Comparison of ENCODE assay signal across 30 cellular contexts in the genomic region with DNA sequence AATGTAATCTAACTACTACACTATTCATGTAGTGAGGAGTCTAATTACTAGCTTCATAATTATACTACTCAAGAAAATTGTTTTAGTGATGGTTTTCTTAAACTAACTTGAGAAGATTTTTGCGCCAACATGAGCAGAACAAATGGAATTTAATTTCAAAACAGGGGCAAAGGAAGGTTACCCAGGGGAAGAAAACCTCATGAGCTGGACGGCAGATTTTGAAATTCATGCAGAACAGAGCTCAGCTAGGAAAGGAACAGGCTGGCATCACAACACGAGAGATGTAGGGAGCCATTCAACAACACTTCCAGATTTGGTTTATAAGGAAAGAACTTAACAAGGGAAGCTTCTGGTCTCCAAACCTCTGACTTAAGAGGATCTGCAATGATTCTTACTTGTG.
"Had no signal": no experiment of that assay in that cellular context is flagged by ENCODE, and none has a peak within 500 bp of the region (broad histone marks: within the 10 kb centered on the region; RNA-seq: fewer than 3 reads in every experiment).

No MANE protein-coding gene starts in this region.

- H3K27me3 Mint-ChIP-seq: progenitor cell of endocrine pancreas had no signal

- H3K36me3 ChIP-seq: colonic mucosa, gastroesophageal sphincter, heart left ventricle, neural progenitor cell, right lobe of liver, suprapubic skin, vagina had no signal

- H3K4me3 ChIP-seq: colonic mucosa, gastroesophageal sphincter, heart left ventricle, hepatocyte, neural progenitor cell, right lobe of liver, smooth muscle cell, suprapubic skin, vagina had no signal

- H3K27me3 ChIP-seq: colonic mucosa, foreskin keratinocyte, hepatocyte, neural progenitor cell, right lobe of liver, vagina had no signal

- H3K27ac ChIP-seq: colonic mucosa, epithelial cell of prostate, foreskin keratinocyte, gastroesophageal sphincter, heart left ventricle, hepatocyte, neural progenitor cell, parathyroid adenoma, right lobe of liver, suprapubic skin, vagina had no signal

- H3K4me3 Mint-ChIP-seq: dendritic cell treated with granulocyte-macrophage colony-stimulating factor and Interleukin-4, amounts not matched to agents 40 ng/mL and 50 ng/mL, for 4 days; endodermal cell; naive thymus-derived CD4-positive, alpha-beta T cell; nephron; neural progenitor cell; stimulated activated naive CD8-positive, alpha-beta T cell treated with anti-CD3 and anti-CD28 coated beads, Interleukin-15, amount 100 ng/mL, for 72 hours had no signal

- H3K4me1 ChIP-seq: colonic mucosa, foreskin keratinocyte, gastroesophageal sphincter, heart left ventricle, neural progenitor cell, parathyroid adenoma, right lobe of liver, suprapubic skin, vagina had no signal

- H3K4me1 Mint-ChIP-seq: naive thymus-derived CD4-positive, alpha-beta T cell; stimulated activated naive CD8-positive, alpha-beta T cell treated with anti-CD3 and anti-CD28 coated beads, Interleukin-15, amount 100 ng/mL, for 72 hours had no signal

- H3K9me3 Mint-ChIP-seq: dendritic cell treated with granulocyte-macrophage colony-stimulating factor and Interleukin-4, amounts not matched to agents 40 ng/mL and 50 ng/mL, for 4 days had no signal

- H3K36me3 Mint-ChIP-seq: naive thymus-derived CD4-positive, alpha-beta T cell; neural progenitor cell had no signal

- ATAC-seq: esophagus mucosa; foreskin keratinocyte; gastroesophageal sphincter; heart left ventricle; left lobe of liver; naive thymus-derived CD4-positive, alpha-beta T cell; right lobe of liver; stimulated activated naive CD8-positive, alpha-beta T cell treated with anti-CD3 and anti-CD28 coated beads, Interleukin-15, amount 100 ng/mL, for 72 hours had no signal

- H3K9me3 ChIP-seq: colonic mucosa, gastroesophageal sphincter, heart left ventricle, right lobe of liver, suprapubic skin, vagina had no signal

- H3K27ac Mint-ChIP-seq: dendritic cell treated with granulocyte-macrophage colony-stimulating factor and Interleukin-4, amounts not matched to agents 40 ng/mL and 50 ng/mL, for 4 days; endodermal cell; progenitor cell of endocrine pancreas; stimulated activated naive CD8-positive, alpha-beta T cell treated with anti-CD3 and anti-CD28 coated beads, Interleukin-15, amount 100 ng/mL, for 72 hours had no signal

- DNase-seq: colonic mucosa; effector CD8-positive, alpha-beta T cell; endodermal cell; foreskin keratinocyte; heart left ventricle; kidney; mesenchymal stem cell; midbrain; naive thymus-derived CD4-positive, alpha-beta T cell; right lobe of liver; stimulated activated CD4-positive, alpha-beta T cell treated with anti-CD3 and anti-CD28 coated beads, Interleukin-12 subunit alpha, Interleukin-12 subunit beta, amount 100 ng/mL, for 4 hours; stimulated activated CD4-positive, alpha-beta T cell treated with anti-CD3 and anti-CD28 coated beads, Interleukin-1b, Interleukin-23, amount 100 ng/mL, for 48 hours; stimulated activated CD4-positive, alpha-beta T cell treated with anti-CD3 and anti-CD28 coated beads, Interleukin-4, amount 100 ng/mL, for 1 hour; stimulated activated CD8-positive, alpha-beta memory T cell treated with anti-CD3 and anti-CD28 coated beads, Interleukin-4, amount 100 ng/mL, for 48 hours; stimulated activated naive CD4-positive, alpha-beta T cell; stimulated activated naive CD8-positive, alpha-beta T cell treated with anti-CD3 and anti-CD28 coated beads, Interleukin-15, amount 100 ng/mL, for 72 hours; trophoblast cell had no signal
